ENCODE assay signal across 23 cellular contexts in the genomic region with DNA sequence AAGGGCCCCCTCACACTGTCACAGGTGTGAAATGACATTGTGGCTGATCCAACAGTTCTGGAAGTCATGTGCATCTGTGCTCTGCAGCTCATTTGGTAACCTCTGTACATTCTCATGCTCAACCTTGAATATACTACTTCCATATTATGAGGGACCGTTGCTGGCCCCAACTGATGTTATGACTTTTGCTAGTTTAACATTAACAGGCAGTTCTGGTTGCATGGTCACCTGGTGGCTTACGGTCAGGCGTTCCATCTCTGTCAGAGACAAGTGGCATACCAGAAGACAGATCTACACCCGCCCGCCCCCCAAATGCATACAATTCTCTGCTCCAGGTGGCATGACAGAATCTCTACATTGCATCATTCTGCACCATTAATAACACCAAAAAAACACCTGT.
"Had no signal": no experiment of that assay in that cellular context is flagged by ENCODE, and none has a peak within 500 bp of the region (broad histone marks: within the 10 kb centered on the region; RNA-seq: fewer than 3 reads in every experiment).

No MANE protein-coding gene starts in this region.

- H3K9ac ChIP-seq: SK-N-SH had no signal

- H3K4me1 ChIP-seq: SJCRH30 had no signal

- H3K27me3 Mint-ChIP-seq: activated naive CD8-positive, alpha-beta T cell treated with anti-CD3 and anti-CD28 coated beads, Interleukin-2, amount 10 ng/mL, durations not matched to agents 7 days and 5 days; IgD-negative memory B cell had no signal

- DNase-seq: activated CD4-positive, alpha-beta T cell treated with anti-CD3 and anti-CD28 coated beads for 48 hours; activated CD4-positive, alpha-beta T cell treated with anti-CD3 and anti-CD28 coated beads, Interleukin-2, amount 50 U/mL, for 4 hours; activated CD4-positive, CD25-positive, alpha-beta regulatory T cell treated with anti-CD3 and anti-CD28 coated beads, Interleukin-2, amount 50 U/mL, for 72 hours; activated CD8-positive, alpha-beta memory T cell treated with anti-CD3 and anti-CD28 coated beads, Interleukin-2, amount 50 U/mL, for 48 hours; activated CD8-positive, alpha-beta T cell treated with anti-CD3 and anti-CD28 coated beads, Interleukin-2, amount 10 ng/mL, durations not matched to agents 7 days and 5 days; activated naive CD4-positive, alpha-beta T cell treated with anti-CD3 and anti-CD28 coated beads, Interleukin-2, amount 50 U/mL, for 16 hours; activated naive CD8-positive, alpha-beta T cell treated with anti-CD3 and anti-CD28 coated beads, Interleukin-2, amount 10 ng/mL, durations not matched to agents 7 days and 5 days; activated T-cell treated with anti-CD3 and anti-CD28 coated beads, Interleukin-2, amount 50 U/mL, for 1 hour; adrenal gland; anterior cingulate cortex; KG1; NCI-H1048; NCI-H2029; NCI-H2107; NCI-H2171 treated with DMSO at 0.1 percent for 48 hours; NCI-H226; NCI-H526; NCI-H82; SJCRH30; SK-N-SH had no signal

- H3K27ac Mint-ChIP-seq: activated CD8-positive, alpha-beta T cell treated with anti-CD3 and anti-CD28 coated beads, Interleukin-2, amount 10 ng/mL, durations not matched to agents 7 days and 5 days; activated naive CD8-positive, alpha-beta T cell treated with anti-CD3 and anti-CD28 coated beads, Interleukin-2, amount 10 ng/mL, durations not matched to agents 7 days and 5 days; IgD-negative memory B cell; T-helper 1 cell treated with Interleukin-12 subunit alpha and Interleukin-12 subunit beta and Interleukin-4 antibody, amounts not matched to agents 30 μg/mL and 1 μg/mL, for 36 hours; WTC11 had no signal

- H3K4me3 ChIP-seq: adrenal gland, SJCRH30 had no signal

- H3K27me3 ChIP-seq: adrenal gland, SJCRH30 had no signal

- H3K4me3 Mint-ChIP-seq: activated CD8-positive, alpha-beta T cell treated with anti-CD3 and anti-CD28 coated beads, Interleukin-2, amount 10 ng/mL, durations not matched to agents 7 days and 5 days; activated naive CD8-positive, alpha-beta T cell treated with anti-CD3 and anti-CD28 coated beads, Interleukin-2, amount 10 ng/mL, durations not matched to agents 7 days and 5 days; T-helper 1 cell treated with Interleukin-12 subunit alpha and Interleukin-12 subunit beta and Interleukin-4 antibody, amounts not matched to agents 30 μg/mL and 1 μg/mL, for 36 hours; WTC11 had no signal

- H3K9me3 ChIP-seq: SK-N-SH had no signal

- H3K27ac ChIP-seq: adrenal gland, SJCRH30 had no signal

- H3K36me3 ChIP-seq: adrenal gland had no signal
